Comparison of ENCODE assay signal across 13 cellular contexts in the genomic region with DNA sequence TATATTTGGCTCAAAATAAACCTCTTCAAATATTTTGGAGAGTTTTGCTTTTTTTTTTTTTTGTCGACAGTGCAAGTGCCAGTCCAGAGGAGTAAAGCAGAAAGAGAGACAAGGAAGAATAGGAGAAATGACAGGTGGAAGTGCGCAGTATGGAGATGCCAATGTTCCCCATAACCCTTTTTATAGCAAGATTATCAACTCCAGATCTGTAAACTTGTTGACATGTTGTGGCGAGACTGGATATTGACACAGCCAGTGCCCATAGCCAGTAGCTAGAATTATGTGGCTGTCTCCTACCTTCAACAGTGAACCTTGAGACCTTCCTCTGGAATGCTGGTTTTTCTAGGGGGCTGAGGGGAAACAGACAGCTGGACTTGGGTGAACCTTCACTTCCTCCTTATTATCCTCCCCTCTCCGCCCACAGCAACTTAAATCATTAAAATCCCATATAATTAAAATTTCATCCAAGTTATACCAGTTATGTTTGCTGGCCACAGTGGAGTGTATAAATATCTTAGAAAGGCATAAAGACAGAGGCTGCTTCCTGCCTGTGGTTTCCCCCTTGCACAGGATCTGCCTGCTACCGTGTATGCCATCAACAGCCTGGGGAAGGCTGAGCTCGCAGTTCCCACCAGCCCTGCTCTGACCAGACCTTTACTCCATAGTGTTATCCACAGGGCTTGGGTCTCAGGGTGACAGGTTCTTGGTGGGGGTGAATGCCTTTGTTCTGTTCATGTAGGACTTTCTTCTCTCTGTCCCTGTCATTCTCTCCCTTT.
DNase-seq lines count a peak whose midpoint lies in the region; ATAC-seq and TF ChIP-seq lines count a peak whose summit lies in the region.
"Had no signal": no experiment of that assay in that cellular context is flagged by ENCODE, and none has a peak within 500 bp of the region (broad histone marks: within the 10 kb centered on the region; RNA-seq: fewer than 3 reads in every experiment).

No MANE protein-coding gene starts in this region.

- DNase-seq in DND-41 (peak; percentile 68), Kasumi-1 (lab: John Stamatoyannopoulos, UW) (peak; percentile 91 to 93), memory B cell (ENCODE audit: low spot score in 2 of 2) (no peak), nucleus accumbens (lab: John Stamatoyannopoulos, UW) (no peak), esophagus squamous epithelium (lab: John Stamatoyannopoulos, UW) (no peak), esophagus muscularis mucosa (ENCODE audit: extremely low spot score) (no peak)
- DNase-seq: activated CD4-positive, CD25-positive, alpha-beta regulatory T cell treated with anti-CD3 and anti-CD28 coated beads, Interleukin-2, amount 50 U/mL, for 72 hours; NCI-H2107; OCI-M1 had no signal

- no peaks in the 10 kb centered on the region for H4K20me1 ChIP-seq in DND-41 (ENCODE audit: insufficient read depth, low read length)

- H3K9ac ChIP-seq in DND-41 (ENCODE audit: low read depth, low read length): no peak overlapping the region

- no peak overlapping the region for H3K4me3 ChIP-seq in DND-41 (ENCODE audit: low read depth in 1 of 2, low read length in 2 of 2)
- H3K4me3 ChIP-seq in esophagus squamous epithelium: no peak overlapping the region
- no peak overlapping the region for H3K4me3 ChIP-seq in esophagus muscularis mucosa
- H3K4me3 ChIP-seq: thoracic aorta had no signal

- peaks cover 21% of the 10 kb centered on the region for H3K4me1 ChIP-seq in DND-41 (ENCODE audit: insufficient read depth, low read length)
- H3K4me1 ChIP-seq in esophagus squamous epithelium: no peaks in the 10 kb centered on the region
- no peaks in the 10 kb centered on the region for H3K4me1 ChIP-seq in esophagus muscularis mucosa

- TF ChIP-seq CTCF in DND-41 (IDR thresholded peaks at IDR 0.05; ENCODE audit: borderline replicate concordance, extremely low read depth, low read length, poor library complexity, severe bottlenecking): no peak
- TF ChIP-seq CTCF in VCaP (conservative IDR thresholded peaks at IDR 0.05): no peak
- no peak for TF ChIP-seq CTCF in esophagus squamous epithelium (IDR thresholded peaks at IDR 0.05)
- no peak for TF ChIP-seq CTCF in esophagus muscularis mucosa (IDR thresholded peaks at IDR 0.05)

- no peaks in the 10 kb centered on the region for H3K9me3 ChIP-seq in DND-41 (ENCODE audit: insufficient read depth, low read length, severe bottlenecking)
- H3K9me3 ChIP-seq in esophagus squamous epithelium: no peaks in the 10 kb centered on the region
- H3K9me3 ChIP-seq in esophagus muscularis mucosa: no peaks in the 10 kb centered on the region
- H3K9me3 ChIP-seq: thoracic aorta had no signal

- H3K4me3 Mint-ChIP-seq in memory B cell: no peak overlapping the region
- H3K4me3 Mint-ChIP-seq: neural crest cell had no signal

- peak overlapping the region; percentile 64 for H3K27ac ChIP-seq in DND-41 (ENCODE audit: low read length)
- peak overlapping the region; percentile 79 for H3K27ac ChIP-seq in VCaP
- H3K27ac ChIP-seq in esophagus squamous epithelium: no peak overlapping the region
- no peak overlapping the region for H3K27ac ChIP-seq in esophagus muscularis mucosa (replicated peaks in 1 of 4)
- H3K27ac ChIP-seq: thoracic aorta had no signal

- TF ChIP-seq POLR2A in esophagus squamous epithelium (IDR thresholded peaks at IDR 0.05): no peak
- TF ChIP-seq POLR2A in esophagus muscularis mucosa (IDR thresholded peaks at IDR 0.05; ENCODE audit: low read depth): no peak

- H3K4me1 Mint-ChIP-seq in memory B cell: peaks cover 9% of the 10 kb centered on the region
- H3K4me1 Mint-ChIP-seq: neural crest cell had no signal

- peaks cover 3% of the 10 kb centered on the region for H3K27me3 Mint-ChIP-seq in memory B cell

- H3K27me3 ChIP-seq in DND-41 (ENCODE audit: insufficient read depth, low read length, poor library complexity) (no peaks in the 10 kb centered on the region), esophagus squamous epithelium (no peaks in the 10 kb centered on the region), esophagus muscularis mucosa (no peaks in the 10 kb centered on the region)

- no peak overlapping the region for H2AFZ ChIP-seq in DND-41 (ENCODE audit: low read depth, low read length)

- ATAC-seq in DND-41 (ENCODE audit: insufficient read depth, low read depth) (peak; percentile 100), memory B cell (ENCODE audit: low read depth) (peak; percentile 61), HG03439 (IDR thresholded peaks at IDR 0.05; ENCODE audit: unreplicated experiment) (no peak)

- intact Hi-C loops in esophagus squamous epithelium (cut with DNase I) (no loop called here), esophagus muscularis mucosa (cut with DNase I) (no loop called here)

- no peaks in the 10 kb centered on the region for H3K79me2 ChIP-seq in DND-41 (ENCODE audit: insufficient read depth, low read length)

- peak overlapping the region; percentile 35; the same call in 1 of the 2 replicates for H3K4me2 ChIP-seq in DND-41 (ENCODE audit: insufficient read depth, low read length)

- no peaks in the 10 kb centered on the region for H3K9me3 Mint-ChIP-seq in memory B cell

- H3K36me3 ChIP-seq in DND-41 (ENCODE audit: insufficient read depth, low read length): no peaks in the 10 kb centered on the region
- no peaks in the 10 kb centered on the region for H3K36me3 ChIP-seq in esophagus squamous epithelium
- no peaks in the 10 kb centered on the region for H3K36me3 ChIP-seq in esophagus muscularis mucosa
- H3K36me3 ChIP-seq: thoracic aorta had no signal

- H3K36me3 Mint-ChIP-seq in memory B cell: no peaks in the 10 kb centered on the region

- TF ChIP-seq EP300 in esophagus muscularis mucosa (IDR thresholded peaks at IDR 0.05): no peak

- no peak overlapping the region for H3K27ac Mint-ChIP-seq in memory B cell

- WGBS in esophagus squamous epithelium, 2 donors: 82 to 87% methylated on average over 6 of the region's 6 CpGs
- WGBS in esophagus muscularis mucosa: 79% methylated on average over 6 of the region's 6 CpGs

Comparison
In these comparisons a context has a peak if more than half of its experiments do, and no peak if none do; other contexts are left out.
1. DNase-seq: peak in DND-41 (single experiment) and Kasumi-1 (2 of 2); none in memory B cell (0 of 2), nucleus accumbens (0 of 56), esophagus squamous epithelium (single experiment) and esophagus muscularis mucosa (single experiment).
2. H3K27ac ChIP-seq: peak in DND-41 (single experiment) and VCaP (single experiment); none in esophagus squamous epithelium (0 of 4) and esophagus muscularis mucosa (0 of 4).